ENCODE assay signal across 21 cellular contexts in the genomic region with DNA sequence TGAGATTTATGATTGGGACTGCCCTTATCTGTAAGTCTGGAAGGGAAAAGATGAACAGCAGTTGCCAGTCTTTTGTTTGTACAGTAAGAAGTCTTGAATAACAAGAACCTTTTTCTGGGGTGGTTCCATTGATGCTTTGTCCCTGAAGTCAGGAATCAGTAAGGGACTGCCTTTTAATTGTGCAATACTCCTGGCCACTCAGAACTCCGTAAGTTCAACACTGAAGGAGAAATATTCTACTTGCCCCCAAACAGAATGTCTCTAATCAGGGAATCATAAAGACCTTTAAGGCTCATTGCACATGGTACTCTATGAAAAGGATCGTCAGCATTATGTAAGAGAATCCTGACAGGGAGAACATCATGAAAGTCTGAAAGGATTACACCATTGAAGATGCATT.
"Had no signal": no experiment of that assay in that cellular context is flagged by ENCODE, and none has a peak within 500 bp of the region (broad histone marks: within the 10 kb centered on the region; RNA-seq: fewer than 3 reads in every experiment).

No MANE protein-coding gene starts in this region.

- DNase-seq: effector CD4-positive, alpha-beta T cell; esophagus squamous epithelium; foreskin fibroblast; head of caudate nucleus; kidney; left cardiac atrium; left ventricle myocardium inferior; lower lobe of right lung; naive thymus-derived CD4-positive, alpha-beta T cell; posterior cingulate gyrus; small intestine; stimulated activated CD4-positive, alpha-beta T cell treated with anti-CD3 and anti-CD28 coated beads, Interleukin-12 subunit alpha, Interleukin-12 subunit beta, amount 100 ng/mL, for 4 hours; stimulated activated naive CD4-positive, alpha-beta T cell; stomach; substantia nigra; transverse colon had no signal

- H3K27ac ChIP-seq: coronary artery, esophagus squamous epithelium, hepatocyte, left ventricle myocardium inferior, lower lobe of right lung, right atrium auricular region, stomach, thoracic aorta, transverse colon had no signal

- H3K9me3 ChIP-seq: esophagus squamous epithelium, left ventricle myocardium inferior, lower lobe of right lung, right atrium auricular region, stomach, thoracic aorta, transverse colon had no signal

- H3K4me3 ChIP-seq: coronary artery, esophagus squamous epithelium, hepatocyte, left ventricle myocardium inferior, lower lobe of right lung, right atrium auricular region, stomach, thoracic aorta, transverse colon had no signal

- H3K4me1 ChIP-seq: left ventricle myocardium inferior, lower lobe of right lung, right atrium auricular region, stomach, transverse colon had no signal

- FAIRE-seq: kidney, small intestine, urothelium cell line had no signal

- H3K36me3 ChIP-seq: esophagus squamous epithelium, left ventricle myocardium inferior, lower lobe of right lung, right atrium auricular region, stomach, thoracic aorta, transverse colon had no signal

- ATAC-seq: left cardiac atrium; lower lobe of right lung; naive thymus-derived CD4-positive, alpha-beta T cell had no signal

- H3K4me2 ChIP-seq: hepatocyte had no signal

- H3K79me2 ChIP-seq: hepatocyte had no signal

- H3K27me3 ChIP-seq: esophagus squamous epithelium, hepatocyte, right atrium auricular region, stomach, transverse colon had no signal

- H2AFZ ChIP-seq: hepatocyte had no signal
